1 cellular context compared by ENCODE assay signal in genomic region chr2:65130440-65131175, GRCh38.
TF ChIP-seq lines count a peak whose summit lies in the region.

No MANE protein-coding gene starts in this region.

TF ChIP-seq in GM23338, 12 proteins besides CTCF, POLR2A, EP300 and RAD21 (continued from another document):
- no peak for TF ChIP-seq ETS1 (IDR thresholded peaks at IDR 0.05)
- peak; percentile 87; the same call in 1 of the 2 replicates for TF ChIP-seq CREB1 (CRISPR knock-in tag; IDR thresholded peaks at IDR 0.05; ENCODE audit: low read depth)
- no peak for TF ChIP-seq ZNF331 (CRISPR knock-in tag; IDR thresholded peaks at IDR 0.05; ENCODE audit: low read depth)
- TF ChIP-seq REST (IDR thresholded peaks at IDR 0.05; ENCODE audit: unreplicated experiment), result no peak
